8 cellular contexts compared by ENCODE assay signal in the genomic region with DNA sequence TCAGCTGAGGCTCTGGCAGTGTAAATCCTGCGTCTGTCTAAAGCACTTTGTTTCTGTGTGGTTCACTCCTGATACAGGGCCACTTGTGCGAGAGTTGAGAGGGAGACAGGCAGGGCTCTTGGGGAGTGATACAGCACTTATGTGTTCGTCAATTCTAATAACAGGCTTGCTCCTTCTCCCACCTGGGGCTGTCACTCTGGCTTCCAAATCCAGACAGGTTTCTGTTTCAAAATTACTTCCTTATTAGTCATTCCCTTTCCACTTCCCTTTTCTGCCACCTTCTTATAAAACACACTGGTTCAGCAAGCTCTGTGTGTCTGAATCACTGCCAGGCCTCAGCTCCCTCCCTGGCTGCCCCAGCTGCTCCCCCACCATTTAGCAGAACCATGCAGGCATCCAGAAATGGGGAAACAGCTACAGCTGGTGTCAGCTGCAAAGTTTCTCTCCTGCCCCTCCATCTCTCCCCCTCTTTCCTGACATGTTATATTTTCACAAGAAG. TPM values are rescaled to one million over a fixed set of nuclear protein-coding genes. Genes with fewer than 3 reads are reported as not detected.
A peak's percentile ranks its signal among the peaks of the same experiment; 100 is the strongest.
DNase-seq lines count a peak whose midpoint lies in the region; ATAC-seq, FAIRE-seq and TF ChIP-seq lines count a peak whose summit lies in the region.

No MANE protein-coding gene starts in this region.

- H3K27me3 ChIP-seq in GM06990 (replicated peaks; ENCODE audit: control insufficient read depth, insufficient read depth, low read length): no peaks in the 10 kb centered on the region
- no peaks in the 10 kb centered on the region for H3K27me3 ChIP-seq in PC-3 (ENCODE audit: low read length)
- peaks cover 4 to 8% of the 10 kb centered on the region in 2 experiments for H3K27me3 ChIP-seq in endothelial cell of umbilical vein (ENCODE audit: control insufficient read depth in 2 of 2, insufficient read depth in 2 of 2, low read length in 2 of 2)
- H3K27me3 ChIP-seq in vagina: no peaks in the 10 kb centered on the region

- peak; percentile 79 for FAIRE-seq in endothelial cell of umbilical vein (lab: Jason Lieb, UNC)

- in situ Hi-C loops in KBM-7 (cut with MboI; ENCODE audit: low pct_unique_long_range_greater_than_20kb, low sequenced_read_pairs): no loop called here

- intact Hi-C loops in PC-3 (cut with micrococcal nuclease) (loop anchor here (2.0 kb wide), 1 partner anchor 61 kb away; no protein-coding TSS in a partner anchor), endothelial cell of umbilical vein (cut with micrococcal nuclease) (no loop called here), vagina (cut with DNase I) (no loop called here)

- H3K79me2 ChIP-seq in PC-3 (ENCODE audit: low read length) (no peaks in the 10 kb centered on the region), endothelial cell of umbilical vein (ENCODE audit: control insufficient read depth, insufficient read depth, low read length) (no peaks in the 10 kb centered on the region)

- DNase-seq in GM06990 (ENCODE audit: extremely low read depth, insufficient read length): peak; percentile 73
- DNase-seq in KBM-7: peak; percentile 95
- DNase-seq in PC-3: peak; percentile 90
- DNase-seq in endothelial cell of umbilical vein (ENCODE audit: low read depth, low spot score): peak; percentile 56
- peak; percentile 61 for DNase-seq in naive B cell
- DNase-seq in vagina (ENCODE audit: extremely low spot score in 2 of 2): no peak
- no peak for DNase-seq in activated effector memory CD4-positive, alpha-beta T cell treated with Interleukin-2 at 50 U/mL for 16 hours

- POLR2A ChIA-PET in PC-3 (lab: Charles Lee; ENCODE audit: unreplicated experiment): no interaction called here
- POLR2A ChIA-PET in endothelial cell of umbilical vein (lab: Charles Lee): no interaction called here

- BruUV-seq in PC-3 (replicated peaks; lab: Mats Ljungman, UMichigan) (no TSS peak), endothelial cell of umbilical vein (replicated peaks; lab: Mats Ljungman, UMichigan) (no TSS peak)

- TF ChIP-seq POLR2A in endothelial cell of umbilical vein (IDR thresholded peaks at IDR 0.05; ENCODE audit: low read depth, low read length): no peak
- no peak for TF ChIP-seq POLR2A in vagina (IDR thresholded peaks at IDR 0.05)

- TF ChIP-seq CTCF in GM06990 (IDR thresholded peaks at IDR 0.05; ENCODE audit: insufficient read depth, low read length, poor library complexity, severe bottlenecking) (no peak), PC-3 (conservative IDR thresholded peaks at IDR 0.05; ENCODE audit: low read depth, low read length) (no peak), endothelial cell of umbilical vein (IDR thresholded peaks at IDR 0.05; ENCODE audit: extremely low read depth in 1 of 2, insufficient read depth in 1 of 2, low read depth in 1 of 2, low read length in 2 of 2) (no peak), vagina (IDR thresholded peaks at IDR 0.05) (no peak)

- no peaks in the 10 kb centered on the region for H3K9me3 ChIP-seq in PC-3 (ENCODE audit: low read length)
- no peaks in the 10 kb centered on the region for H3K9me3 ChIP-seq in endothelial cell of umbilical vein (replicated peaks; ENCODE audit: control insufficient read depth, insufficient read depth, low read length)
- H3K9me3 ChIP-seq in vagina: no peaks in the 10 kb centered on the region

- peak overlapping the region; percentile 68 to 91 (median 76) for H3K27ac Mint-ChIP-seq in naive B cell

- H3K4me3 Mint-ChIP-seq in naive B cell: peak overlapping the region in 2 of 8 donors; percentile 3 to 17

- H3K4me2 ChIP-seq in PC-3 (ENCODE audit: low read length) (peak overlapping the region; percentile 82), endothelial cell of umbilical vein (ENCODE audit: insufficient read depth, low read length) (peak overlapping the region; percentile 10)

- no peaks in the 10 kb centered on the region for H3K9me2 ChIP-seq in PC-3 (replicated peaks; ENCODE audit: low read length)

- CTCF ChIA-PET in PC-3 (lab: Charles Lee): interaction anchor here (0.9 kb wide), 1 partner anchor 61 kb away, joined by 4 read pairs; no protein-coding TSS in a partner anchor
- CTCF ChIA-PET in endothelial cell of umbilical vein (lab: Charles Lee): interaction anchor here (0.7 kb wide), 1 partner anchor 20 kb away, joined by 3 read pairs; no protein-coding TSS in a partner anchor

- H2AFZ ChIP-seq in PC-3 (ENCODE audit: low read length) (peak overlapping the region; percentile 65), endothelial cell of umbilical vein (ENCODE audit: low read depth, low read length) (peak overlapping the region; percentile 41)

- ATAC-seq in GM21619 (IDR thresholded peaks at IDR 0.05; ENCODE audit: unreplicated experiment) (peak; percentile 86), PC-3 (peak; percentile 93), naive B cell (ENCODE audit: low read depth in 2 of 2) (peak; percentile 97 to 98)

- no peaks in the 10 kb centered on the region for H3K27me3 Mint-ChIP-seq in naive B cell

- peaks cover 0 to 10% of the 10 kb centered on the region in 2 donors for H3K36me3 Mint-ChIP-seq in naive B cell

- H4K20me1 ChIP-seq in PC-3 (ENCODE audit: low read length): no peaks in the 10 kb centered on the region
- H4K20me1 ChIP-seq in endothelial cell of umbilical vein (replicated peaks; ENCODE audit: control insufficient read depth, extremely low read depth, insufficient read depth, low read length): no peaks in the 10 kb centered on the region

- H3K9me1 ChIP-seq in endothelial cell of umbilical vein (replicated peaks; ENCODE audit: control insufficient read depth, extremely low read depth, insufficient read depth, low read length): no peaks in the 10 kb centered on the region

- dilution Hi-C loops in endothelial cell of umbilical vein (cut with MboI; ENCODE audit: extremely low pct_ligation_motif_present, low sequenced_read_pairs): no loop called here

- H3K4me3 ChIP-seq in GM06990 (replicated peaks; ENCODE audit: low read depth, low read length): no peak overlapping the region
- peak overlapping the region; percentile 41 for H3K4me3 ChIP-seq in PC-3 (ENCODE audit: low read length)
- no peak overlapping the region for H3K4me3 ChIP-seq in endothelial cell of umbilical vein (replicated peaks in 1 of 3; ENCODE audit: insufficient read depth in 1 of 3, low read depth in 1 of 3, low read length in 3 of 3)
- no peak overlapping the region for H3K4me3 ChIP-seq in vagina

- H3K9me3 Mint-ChIP-seq in naive B cell: peaks cover 0 to 9% (median 3%) of the 10 kb centered on the region in 7 donors

- no peaks in the 10 kb centered on the region for H3F3A ChIP-seq in PC-3 (ENCODE audit: low read length, unreplicated experiment)

- H3K36me3 ChIP-seq in GM06990 (ENCODE audit: control insufficient read depth, insufficient read depth, low read length) (no peaks in the 10 kb centered on the region), PC-3 (ENCODE audit: low read depth, low read length) (no peaks in the 10 kb centered on the region), endothelial cell of umbilical vein (ENCODE audit: control insufficient read depth in 2 of 2, extremely low read depth in 1 of 2, insufficient read depth in 2 of 2, low read length in 2 of 2) (no peaks in the 10 kb centered on the region), vagina (no peaks in the 10 kb centered on the region)

- H3K4me1 Mint-ChIP-seq in naive B cell: peaks cover 18 to 23% (median 19%) of the 10 kb centered on the region in 3 donors

- H3K9ac ChIP-seq in PC-3 (ENCODE audit: low read length) (peak overlapping the region; percentile 36), endothelial cell of umbilical vein (replicated peaks; ENCODE audit: extremely low read depth, insufficient read depth, low read length) (no peak overlapping the region)

- H3K27ac ChIP-seq in PC-3 (ENCODE audit: low read length): peak overlapping the region; percentile 82
- no peak overlapping the region for H3K27ac ChIP-seq in endothelial cell of umbilical vein (ENCODE audit: insufficient read depth, low read depth, low read length)
- no peak overlapping the region for H3K27ac ChIP-seq in vagina

- H3K4me1 ChIP-seq in PC-3 (ENCODE audit: insufficient read depth, low read length) (peaks cover 32% of the 10 kb centered on the region), endothelial cell of umbilical vein (ENCODE audit: control insufficient read depth, extremely low read depth, insufficient read depth, low read length) (peaks cover 9% of the 10 kb centered on the region), vagina (peaks cover 21% of the 10 kb centered on the region)

TF ChIP-seq in endothelial cell of umbilical vein, 7 proteins besides CTCF, POLR2A, EP300 and RAD21:
- TF ChIP-seq MAX (IDR thresholded peaks at IDR 0.05; ENCODE audit: insufficient read depth, insufficient read length) (no peak), JUN (IDR thresholded peaks at IDR 0.05; ENCODE audit: borderline replicate concordance, insufficient read depth, insufficient read length, low read depth) (peak; percentile 24), FOS (IDR thresholded peaks at IDR 0.05; ENCODE audit: borderline replicate concordance, insufficient read depth, low read length) (peak; percentile 25), GATA2 (IDR thresholded peaks at IDR 0.05; ENCODE audit: insufficient read depth, insufficient read length, low read depth, low read length) (no peak), MYC (IDR thresholded peaks at IDR 0.05; ENCODE audit: low read depth, low read length) (no peak)

RNA-seq across cellular contexts. Expression of gene ZNRF2, which starts 58.5 kb away (rescaled TPM):
- total RNA-seq in PC-3 (2014; rRNA removed) (13.1 and 15.8 TPM in 2 replicates), endothelial cell of umbilical vein (5.7 and 5.9 TPM in 2 replicates), vagina (21.9 TPM)
- polyA plus RNA-seq in endothelial cell of umbilical vein (0.96 and 1.4 TPM in 2 replicates), naive B cell (ENCODE audit: low read depth in 6 of 6) (1 to 10 TPM in 5 of 6 donors, under 1 TPM in 1; 0.84 to 7.7 (median 2.8) TPM)
- polyA plus RNA-seq in endothelial cell of umbilical vein (2011; cell fraction: cytosol; rRNA removed): 1.3 and 1.5 TPM in 2 replicates
- 1.9 and 2.7 TPM in 2 replicates for polyA plus RNA-seq in endothelial cell of umbilical vein (2011; cell fraction: nucleus; rRNA removed)
- 1.3 and 2.3 TPM in 2 replicates for polyA plus RNA-seq in endothelial cell of umbilical vein (2012)
- polyA minus RNA-seq in endothelial cell of umbilical vein: 1.3 TPM in 2 replicates
- 12.8 TPM for polyA minus RNA-seq in endothelial cell of umbilical vein (2011; cell fraction: cytosol; rRNA and poly(A)+ RNA removed)
- polyA minus RNA-seq in endothelial cell of umbilical vein (2011; cell fraction: nucleus; rRNA and poly(A)+ RNA removed): 7.1 and 10.0 TPM in 2 replicates

Comparison
In these comparisons a context has a peak if more than half of its experiments do, and no peak if none do; other contexts are left out.
1. DNase-seq: peak in GM06990 (single experiment), KBM-7 (single experiment), PC-3 (single experiment), endothelial cell of umbilical vein (single experiment) and naive B cell (single experiment); none in vagina (0 of 2) and activated effector memory CD4-positive, alpha-beta T cell treated with Interleukin-2 at 50 U/mL for 16 hours (single experiment).
2. Peak in every context shown above with its lines, with median percentiles within 50 percentile points of each other: ATAC-seq.